20 cellular contexts compared by ENCODE assay signal in genomic region chrX:46715521-46715920, GRCh38. TPM values are rescaled to one million over a fixed set of nuclear protein-coding genes. Genes with fewer than 3 reads are reported as not detected.
DNase-seq lines count a peak whose midpoint lies in the region; ATAC-seq lines count a peak whose summit lies in the region.
"Had no signal": no experiment of that assay in that cellular context is flagged by ENCODE, and none has a peak within 500 bp of the region (broad histone marks: within the 10 kb centered on the region; RNA-seq: fewer than 3 reads in every experiment).

No MANE protein-coding gene starts in this region.

- POLR2A ChIA-PET in CD4-positive, alpha-beta memory T cell (lab: Charles Lee; ENCODE audit: partially characterized antibody) = no interaction called here

- no peak overlapping the region for H3K4me3 ChIP-seq in CD4-positive, alpha-beta memory T cell (ENCODE audit: low read length in 2 of 2)
- H3K4me3 ChIP-seq: dorsolateral prefrontal cortex, heart left ventricle, sigmoid colon, stomach, tibial artery had no signal

- intact Hi-C loops in activated T-helper 1 cell treated with anti-CD3 and anti-CD28 coated beads, Interleukin-12 subunit alpha, Interleukin-12 subunit beta, Interleukin-2, Interleukin-4 antibody, amounts not matched to agents 30 ng/mL and 10 ng/mL and 1 ng/mL, durations not matched to agents 14 hours and 24 hours and 36 hours (cut with micrococcal nuclease) = loop anchor here (2.0 kb wide), 1 partner anchor 17 kb away; no protein-coding TSS in a partner anchor
- intact Hi-C loops in CD4-positive, alpha-beta memory T cell (cut with micrococcal nuclease) = no loop called here

- H3K27me3 ChIP-seq in CD4-positive, alpha-beta memory T cell (ENCODE audit: insufficient read depth, low read length) = no peaks in the 10 kb centered on the region
- H3K27me3 ChIP-seq: sigmoid colon, stomach, tibial artery had no signal

- H3K27ac ChIP-seq in CD4-positive, alpha-beta memory T cell (ENCODE audit: low read depth, low read length) = no peak overlapping the region
- H3K27ac ChIP-seq: dorsolateral prefrontal cortex, heart left ventricle, sigmoid colon, stomach, tibial artery had no signal

- CTCF ChIA-PET in CD4-positive, alpha-beta memory T cell (lab: Charles Lee; ENCODE audit: partially characterized antibody) = no interaction called here

- no peaks in the 10 kb centered on the region for H3K36me3 ChIP-seq in CD4-positive, alpha-beta memory T cell (ENCODE audit: insufficient read depth, low read length)
- H3K36me3 ChIP-seq: heart left ventricle, sigmoid colon, stomach, tibial artery had no signal

- H3K9me3 Mint-ChIP-seq in activated naive CD8-positive, alpha-beta T cell treated with anti-CD3 and anti-CD28 coated beads, Interleukin-2, amount 50 U/mL, for 24 hours = no peaks in the 10 kb centered on the region
- peaks cover 4% of the 10 kb centered on the region for H3K9me3 Mint-ChIP-seq in activated naive CD8-positive, alpha-beta T cell treated with anti-CD3 and anti-CD28 coated beads for 36 hours
- H3K9me3 Mint-ChIP-seq in activated T-helper 1 cell treated with anti-CD3 and anti-CD28 coated beads, Interleukin-12 subunit alpha, Interleukin-12 subunit beta, Interleukin-2, Interleukin-4 antibody, amounts not matched to agents 30 ng/mL and 10 ng/mL and 1 ng/mL, durations not matched to agents 14 hours and 24 hours and 36 hours = no peaks in the 10 kb centered on the region
- peaks cover 0 to 4% (median 0%) of the 10 kb centered on the region in 8 donors for H3K9me3 Mint-ChIP-seq in CD4-positive, alpha-beta memory T cell

- ATAC-seq in activated naive CD8-positive, alpha-beta T cell treated with anti-CD3 and anti-CD28 coated beads, Interleukin-2, amount 50 U/mL, for 24 hours = peak; percentile 62
- peak; percentile 31 for ATAC-seq in stimulated activated naive CD8-positive, alpha-beta T cell treated with anti-CD3 and anti-CD28 coated beads, Interleukin-15, Interleukin-2, amounts not matched to agents 100 U/mL and 50 U/mL, for 24 hours
- ATAC-seq: heart left ventricle, left cardiac atrium had no signal

- no peak overlapping the region for H3K4me3 Mint-ChIP-seq in activated naive CD8-positive, alpha-beta T cell treated with anti-CD3 and anti-CD28 coated beads, Interleukin-2, amount 50 U/mL, for 24 hours
- H3K4me3 Mint-ChIP-seq in activated naive CD8-positive, alpha-beta T cell treated with anti-CD3 and anti-CD28 coated beads for 36 hours = no peak overlapping the region
- H3K4me3 Mint-ChIP-seq in activated T-helper 1 cell treated with anti-CD3 and anti-CD28 coated beads, Interleukin-12 subunit alpha, Interleukin-12 subunit beta, Interleukin-2, Interleukin-4 antibody, amounts not matched to agents 30 ng/mL and 10 ng/mL and 1 ng/mL, durations not matched to agents 14 hours and 24 hours and 36 hours = no peak overlapping the region
- no peak overlapping the region for H3K4me3 Mint-ChIP-seq in CD4-positive, alpha-beta memory T cell
- H3K4me3 Mint-ChIP-seq: activated naive CD8-positive, alpha-beta T cell; CD14-positive monocyte had no signal

- no peaks in the 10 kb centered on the region for H3K9me3 ChIP-seq in CD4-positive, alpha-beta memory T cell (ENCODE audit: control insufficient read depth in 1 of 2, low read length in 2 of 2)
- H3K9me3 ChIP-seq: sigmoid colon, tibial artery had no signal

- H3K27me3 Mint-ChIP-seq in activated naive CD8-positive, alpha-beta T cell treated with anti-CD3 and anti-CD28 coated beads, Interleukin-2, amount 50 U/mL, for 24 hours = no peaks in the 10 kb centered on the region
- H3K27me3 Mint-ChIP-seq in activated naive CD8-positive, alpha-beta T cell treated with anti-CD3 and anti-CD28 coated beads for 36 hours = no peaks in the 10 kb centered on the region
- H3K27me3 Mint-ChIP-seq in activated T-helper 1 cell treated with anti-CD3 and anti-CD28 coated beads, Interleukin-12 subunit alpha, Interleukin-12 subunit beta, Interleukin-2, Interleukin-4 antibody, amounts not matched to agents 30 ng/mL and 10 ng/mL and 1 ng/mL, durations not matched to agents 14 hours and 24 hours and 36 hours (ENCODE audit: insufficient read depth) = no peaks in the 10 kb centered on the region
- H3K27me3 Mint-ChIP-seq in CD4-positive, alpha-beta memory T cell = no peaks in the 10 kb centered on the region
- H3K27me3 Mint-ChIP-seq: activated naive CD8-positive, alpha-beta T cell had no signal

- H3K4me1 ChIP-seq in CD4-positive, alpha-beta memory T cell (ENCODE audit: insufficient read depth, low read length) = no peaks in the 10 kb centered on the region
- H3K4me1 ChIP-seq: sigmoid colon, stomach, tibial artery had no signal

- peak overlapping the region; percentile 54 for H3K27ac Mint-ChIP-seq in activated naive CD8-positive, alpha-beta T cell treated with anti-CD3 and anti-CD28 coated beads, Interleukin-2, amount 50 U/mL, for 24 hours
- no peak overlapping the region for H3K27ac Mint-ChIP-seq in activated naive CD8-positive, alpha-beta T cell treated with anti-CD3 and anti-CD28 coated beads for 36 hours
- peak overlapping the region; percentile 48 for H3K27ac Mint-ChIP-seq in activated T-helper 1 cell treated with anti-CD3 and anti-CD28 coated beads, Interleukin-12 subunit alpha, Interleukin-12 subunit beta, Interleukin-2, Interleukin-4 antibody, amounts not matched to agents 30 ng/mL and 10 ng/mL and 1 ng/mL, durations not matched to agents 14 hours and 24 hours and 36 hours
- H3K27ac Mint-ChIP-seq in CD4-positive, alpha-beta memory T cell = no peak overlapping the region
- H3K27ac Mint-ChIP-seq: activated naive CD8-positive, alpha-beta T cell; CD14-positive monocyte had no signal

- no peak for DNase-seq in activated naive CD8-positive, alpha-beta T cell treated with anti-CD3 and anti-CD28 coated beads, Interleukin-2, amount 50 U/mL, for 24 hours
- no peak for DNase-seq in activated naive CD8-positive, alpha-beta T cell treated with anti-CD3 and anti-CD28 coated beads for 36 hours
- DNase-seq in MV-4-11 (lab: John Stamatoyannopoulos, UW) (peak; percentile 66), HCEC 1CT (no peak)
- DNase-seq in activated T-helper 1 cell treated with anti-CD3 and anti-CD28 coated beads, Interleukin-12 subunit alpha, Interleukin-12 subunit beta, Interleukin-2, Interleukin-4 antibody, amounts not matched to agents 30 ng/mL and 10 ng/mL and 1 ng/mL, durations not matched to agents 14 hours and 24 hours and 36 hours (ENCODE audit: low spot score) = no peak
- no peak for DNase-seq in stimulated activated naive CD8-positive, alpha-beta T cell treated with anti-CD3 and anti-CD28 coated beads, Interleukin-15, Interleukin-2, amounts not matched to agents 100 U/mL and 50 U/mL, for 24 hours
- DNase-seq in CD4-positive, alpha-beta memory T cell = no peak
- DNase-seq in activated naive CD4-positive, alpha-beta T cell treated with Interleukin-2 at 50 U/mL for 16 hours = no peak
- DNase-seq: dorsolateral prefrontal cortex, EL, heart left ventricle, left cardiac atrium, mammary epithelial cell, NCI-H1417 treated with DMSO at 0.1 percent for 48 hours, NCI-H446, sigmoid colon, stomach, tibial artery had no signal

- H3K4me1 Mint-ChIP-seq in activated naive CD8-positive, alpha-beta T cell treated with anti-CD3 and anti-CD28 coated beads, Interleukin-2, amount 50 U/mL, for 24 hours = peaks cover 77% of the 10 kb centered on the region
- H3K4me1 Mint-ChIP-seq in activated naive CD8-positive, alpha-beta T cell treated with anti-CD3 and anti-CD28 coated beads for 36 hours = peaks cover 36% of the 10 kb centered on the region
- peaks cover 65% of the 10 kb centered on the region for H3K4me1 Mint-ChIP-seq in activated T-helper 1 cell treated with anti-CD3 and anti-CD28 coated beads, Interleukin-12 subunit alpha, Interleukin-12 subunit beta, Interleukin-2, Interleukin-4 antibody, amounts not matched to agents 30 ng/mL and 10 ng/mL and 1 ng/mL, durations not matched to agents 14 hours and 24 hours and 36 hours (ENCODE audit: low read depth)
- H3K4me1 Mint-ChIP-seq in CD4-positive, alpha-beta memory T cell = peaks cover 0 to 4% (median 0%) of the 10 kb centered on the region in 4 donors

- H3K36me3 Mint-ChIP-seq in activated naive CD8-positive, alpha-beta T cell treated with anti-CD3 and anti-CD28 coated beads, Interleukin-2, amount 50 U/mL, for 24 hours (ENCODE audit: low read depth) = no peaks in the 10 kb centered on the region
- H3K36me3 Mint-ChIP-seq in activated naive CD8-positive, alpha-beta T cell treated with anti-CD3 and anti-CD28 coated beads for 36 hours = peaks cover 15% of the 10 kb centered on the region
- peaks cover 8% of the 10 kb centered on the region for H3K36me3 Mint-ChIP-seq in activated T-helper 1 cell treated with anti-CD3 and anti-CD28 coated beads, Interleukin-12 subunit alpha, Interleukin-12 subunit beta, Interleukin-2, Interleukin-4 antibody, amounts not matched to agents 30 ng/mL and 10 ng/mL and 1 ng/mL, durations not matched to agents 14 hours and 24 hours and 36 hours (ENCODE audit: low read depth)
- no peaks in the 10 kb centered on the region for H3K36me3 Mint-ChIP-seq in CD4-positive, alpha-beta memory T cell
- H3K36me3 Mint-ChIP-seq: activated naive CD8-positive, alpha-beta T cell; CD14-positive monocyte had no signal

RNA-seq across cellular contexts. Expression of gene SLC9A7, which starts 43.4 kb away (rescaled TPM):
- 10 to 100 TPM; 11.5 to 12.4 TPM for total RNA-seq in activated naive CD8-positive, alpha-beta T cell treated with anti-CD3 and anti-CD28 coated beads for 36 hours
- total RNA-seq in activated T-helper 1 cell treated with anti-CD3 and anti-CD28 coated beads, Interleukin-12 subunit alpha, Interleukin-12 subunit beta, Interleukin-2, Interleukin-4 antibody, amounts not matched to agents 30 ng/mL and 10 ng/mL and 1 ng/mL, durations not matched to agents 14 hours and 24 hours and 36 hours = 36.9 and 39.6 TPM in 2 replicates
- 1 to 10 TPM; 2.8 to 3.5 TPM for total RNA-seq in CD4-positive, alpha-beta memory T cell
- polyA plus RNA-seq in CD4-positive, alpha-beta memory T cell = 1 to 10 TPM in 1 of 2 donors, under 1 TPM in 1; 0.42 to 1.2 TPM

Comparison
In these comparisons a context has a peak if more than half of its experiments do, and no peak if none do; other contexts are left out.
1. H3K27ac Mint-ChIP-seq: peak in activated naive CD8-positive, alpha-beta T cell treated with anti-CD3 and anti-CD28 coated beads, Interleukin-2, amount 50 U/mL, for 24 hours (single experiment) and activated T-helper 1 cell treated with anti-CD3 and anti-CD28 coated beads, Interleukin-12 subunit alpha, Interleukin-12 subunit beta, Interleukin-2, Interleukin-4 antibody, amounts not matched to agents 30 ng/mL and 10 ng/mL and 1 ng/mL, durations not matched to agents 14 hours and 24 hours and 36 hours (single experiment); none in activated naive CD8-positive, alpha-beta T cell treated with anti-CD3 and anti-CD28 coated beads for 36 hours (single experiment) and CD4-positive, alpha-beta memory T cell (0 of 7).